Comparison of ENCODE assay signal across 23 cellular contexts in genomic region chr20:59976196-59976847, GRCh38. TPM values are rescaled to one million over a fixed set of nuclear protein-coding genes. Genes with fewer than 3 reads are reported as not detected.
"Had no signal": no experiment of that assay in that cellular context is flagged by ENCODE, and none has a peak within 500 bp of the region (broad histone marks: within the 10 kb centered on the region; RNA-seq: fewer than 3 reads in every experiment).

No MANE protein-coding gene starts in this region.

- H3K4me3 ChIP-seq: ascending aorta, breast epithelium, left lung, suprapubic skin had no signal

- H3K27ac Mint-ChIP-seq: activated CD4-positive, alpha-beta T cell treated with anti-CD3 and anti-CD28 coated beads, Interleukin-2, amount 10 ng/mL, durations not matched to agents 24 days and 14 days; activated CD8-positive, alpha-beta T cell treated with anti-CD3 and anti-CD28 coated beads, Interleukin-2, amount 10 ng/mL, durations not matched to agents 7 days and 5 days; activated naive CD4-positive, alpha-beta T cell treated with anti-CD3 and anti-CD28 coated beads, Interleukin-2, amount 10 ng/mL, durations not matched to agents 7 days and 5 days; activated naive CD8-positive, alpha-beta T cell treated with anti-CD3 and anti-CD28 coated beads, Interleukin-2, amount 50 U/mL, for 24 hours; activated T-cell treated with anti-CD3 and anti-CD28 coated beads, Interleukin-2, amount 50 U/mL, for 24 hours; dendritic cell treated with granulocyte-macrophage colony-stimulating factor and Interleukin-4, amounts not matched to agents 40 ng/mL and 50 ng/mL, for 4 days; effector memory CD8-positive, alpha-beta T cell; mesothelial cell of epicardium; natural killer cell treated with Interleukin-12 subunit alpha and Interleukin-12 subunit beta and Interleukin-15 and Interleukin-18, amount 100 ng/mL, for 72 hours; progenitor cell of endocrine pancreas; stimulated activated naive CD8-positive, alpha-beta T cell treated with anti-CD3 and anti-CD28 coated beads, Interleukin-15, Interleukin-2, amounts not matched to agents 100 ng/mL and 50 ng/mL, for 24 hours; type B pancreatic cell had no signal

- DNase-seq: activated CD4-positive, alpha-beta T cell treated with anti-CD3 and anti-CD28 coated beads, Interleukin-2, amount 10 ng/mL, durations not matched to agents 24 days and 14 days; activated CD4-positive, CD25-positive, alpha-beta regulatory T cell; activated CD8-positive, alpha-beta T cell treated with anti-CD3 and anti-CD28 coated beads, Interleukin-2, amount 10 ng/mL, durations not matched to agents 7 days and 5 days; activated naive CD4-positive, alpha-beta T cell treated with anti-CD3 and anti-CD28 coated beads, Interleukin-2, amount 10 ng/mL, durations not matched to agents 7 days and 5 days; activated naive CD8-positive, alpha-beta T cell treated with anti-CD3 and anti-CD28 coated beads, Interleukin-2, amount 50 U/mL, for 24 hours; activated T-cell treated with anti-CD3 and anti-CD28 coated beads, Interleukin-2, amount 50 U/mL, for 24 hours; cerebellar nuclear complex; effector memory CD8-positive, alpha-beta T cell; foreskin keratinocyte; glutamatergic neuron; left lung; stimulated activated CD4-positive, alpha-beta T cell treated with anti-CD3 and anti-CD28 coated beads, Interleukin-2, amount 100 ng/mL, for 24 hours; T1000 had no signal

- H3K9me3 ChIP-seq: ascending aorta, breast epithelium, left lung, suprapubic skin had no signal

- H3K36me3 Mint-ChIP-seq: activated naive CD4-positive, alpha-beta T cell treated with anti-CD3 and anti-CD28 coated beads, Interleukin-2, amount 10 ng/mL, durations not matched to agents 7 days and 5 days; mesothelial cell of epicardium; natural killer cell treated with Interleukin-12 subunit alpha and Interleukin-12 subunit beta and Interleukin-15 and Interleukin-18, amount 100 ng/mL, for 72 hours; type B pancreatic cell had no signal

- H3K9me3 Mint-ChIP-seq: activated CD4-positive, alpha-beta T cell treated with anti-CD3 and anti-CD28 coated beads, Interleukin-2, amount 10 ng/mL, durations not matched to agents 24 days and 14 days; activated naive CD4-positive, alpha-beta T cell treated with anti-CD3 and anti-CD28 coated beads, Interleukin-2, amount 10 ng/mL, durations not matched to agents 7 days and 5 days; activated naive CD8-positive, alpha-beta T cell treated with anti-CD3 and anti-CD28 coated beads, Interleukin-2, amount 50 U/mL, for 24 hours; activated T-cell treated with anti-CD3 and anti-CD28 coated beads, Interleukin-2, amount 50 U/mL, for 24 hours; dendritic cell treated with granulocyte-macrophage colony-stimulating factor and Interleukin-4, amounts not matched to agents 40 ng/mL and 50 ng/mL, for 4 days; effector memory CD8-positive, alpha-beta T cell; natural killer cell treated with Interleukin-12 subunit alpha and Interleukin-12 subunit beta and Interleukin-15 and Interleukin-18, amount 100 ng/mL, for 72 hours; stimulated activated naive CD8-positive, alpha-beta T cell treated with anti-CD3 and anti-CD28 coated beads, Interleukin-15, Interleukin-2, amounts not matched to agents 100 ng/mL and 50 ng/mL, for 24 hours; type B pancreatic cell had no signal

- FAIRE-seq: keratinocyte had no signal

- H3K27ac ChIP-seq: ascending aorta, breast epithelium, foreskin keratinocyte, left lung, suprapubic skin had no signal

- H3K4me3 Mint-ChIP-seq: activated CD4-positive, alpha-beta T cell treated with anti-CD3 and anti-CD28 coated beads, Interleukin-2, amount 10 ng/mL, durations not matched to agents 24 days and 14 days; activated CD8-positive, alpha-beta T cell treated with anti-CD3 and anti-CD28 coated beads, Interleukin-2, amount 10 ng/mL, durations not matched to agents 7 days and 5 days; activated naive CD4-positive, alpha-beta T cell treated with anti-CD3 and anti-CD28 coated beads, Interleukin-2, amount 10 ng/mL, durations not matched to agents 7 days and 5 days; activated naive CD8-positive, alpha-beta T cell treated with anti-CD3 and anti-CD28 coated beads, Interleukin-2, amount 50 U/mL, for 24 hours; activated T-cell treated with anti-CD3 and anti-CD28 coated beads, Interleukin-2, amount 50 U/mL, for 24 hours; dendritic cell treated with granulocyte-macrophage colony-stimulating factor and Interleukin-4, amounts not matched to agents 40 ng/mL and 50 ng/mL, for 4 days; effector memory CD8-positive, alpha-beta T cell; mesothelial cell of epicardium; natural killer cell treated with Interleukin-12 subunit alpha and Interleukin-12 subunit beta and Interleukin-15 and Interleukin-18, amount 100 ng/mL, for 72 hours; stimulated activated naive CD8-positive, alpha-beta T cell treated with anti-CD3 and anti-CD28 coated beads, Interleukin-15, Interleukin-2, amounts not matched to agents 100 ng/mL and 50 ng/mL, for 24 hours; type B pancreatic cell had no signal

- H3K4me1 ChIP-seq: ascending aorta, breast epithelium, suprapubic skin had no signal

- H3K27me3 Mint-ChIP-seq: activated CD4-positive, alpha-beta T cell treated with anti-CD3 and anti-CD28 coated beads, Interleukin-2, amount 10 ng/mL, durations not matched to agents 24 days and 14 days; activated naive CD4-positive, alpha-beta T cell treated with anti-CD3 and anti-CD28 coated beads, Interleukin-2, amount 10 ng/mL, durations not matched to agents 7 days and 5 days; activated naive CD8-positive, alpha-beta T cell treated with anti-CD3 and anti-CD28 coated beads, Interleukin-2, amount 50 U/mL, for 24 hours; activated T-cell treated with anti-CD3 and anti-CD28 coated beads, Interleukin-2, amount 50 U/mL, for 24 hours; dendritic cell treated with granulocyte-macrophage colony-stimulating factor and Interleukin-4, amounts not matched to agents 40 ng/mL and 50 ng/mL, for 4 days; effector memory CD8-positive, alpha-beta T cell; natural killer cell treated with Interleukin-12 subunit alpha and Interleukin-12 subunit beta and Interleukin-15 and Interleukin-18, amount 100 ng/mL, for 72 hours; progenitor cell of endocrine pancreas; stimulated activated naive CD8-positive, alpha-beta T cell treated with anti-CD3 and anti-CD28 coated beads, Interleukin-15, Interleukin-2, amounts not matched to agents 100 ng/mL and 50 ng/mL, for 24 hours; type B pancreatic cell had no signal

- H3K36me3 ChIP-seq: ascending aorta, breast epithelium, left lung, suprapubic skin had no signal

- H3K4me1 Mint-ChIP-seq: activated CD4-positive, alpha-beta T cell treated with anti-CD3 and anti-CD28 coated beads, Interleukin-2, amount 10 ng/mL, durations not matched to agents 24 days and 14 days; activated naive CD4-positive, alpha-beta T cell treated with anti-CD3 and anti-CD28 coated beads, Interleukin-2, amount 10 ng/mL, durations not matched to agents 7 days and 5 days; activated naive CD8-positive, alpha-beta T cell treated with anti-CD3 and anti-CD28 coated beads, Interleukin-2, amount 50 U/mL, for 24 hours had no signal

- ATAC-seq: activated CD8-positive, alpha-beta T cell treated with anti-CD3 and anti-CD28 coated beads, Interleukin-2, amount 10 ng/mL, durations not matched to agents 7 days and 5 days; activated naive CD8-positive, alpha-beta T cell treated with anti-CD3 and anti-CD28 coated beads, Interleukin-2, amount 50 U/mL, for 24 hours; effector memory CD8-positive, alpha-beta T cell; foreskin keratinocyte; left lung; natural killer cell treated with Interleukin-12 subunit alpha and Interleukin-12 subunit beta and Interleukin-15 and Interleukin-18, amount 100 ng/mL, for 72 hours had no signal

- H3K27me3 ChIP-seq: ascending aorta, breast epithelium, foreskin keratinocyte, left lung, suprapubic skin had no signal

RNA-seq across cellular contexts. Expression of gene CDH26, which starts 18.1 kb away (rescaled TPM):
- total RNA-seq: ascending aorta had no signal
